9 cellular contexts compared by ENCODE assay signal in the genomic region with DNA sequence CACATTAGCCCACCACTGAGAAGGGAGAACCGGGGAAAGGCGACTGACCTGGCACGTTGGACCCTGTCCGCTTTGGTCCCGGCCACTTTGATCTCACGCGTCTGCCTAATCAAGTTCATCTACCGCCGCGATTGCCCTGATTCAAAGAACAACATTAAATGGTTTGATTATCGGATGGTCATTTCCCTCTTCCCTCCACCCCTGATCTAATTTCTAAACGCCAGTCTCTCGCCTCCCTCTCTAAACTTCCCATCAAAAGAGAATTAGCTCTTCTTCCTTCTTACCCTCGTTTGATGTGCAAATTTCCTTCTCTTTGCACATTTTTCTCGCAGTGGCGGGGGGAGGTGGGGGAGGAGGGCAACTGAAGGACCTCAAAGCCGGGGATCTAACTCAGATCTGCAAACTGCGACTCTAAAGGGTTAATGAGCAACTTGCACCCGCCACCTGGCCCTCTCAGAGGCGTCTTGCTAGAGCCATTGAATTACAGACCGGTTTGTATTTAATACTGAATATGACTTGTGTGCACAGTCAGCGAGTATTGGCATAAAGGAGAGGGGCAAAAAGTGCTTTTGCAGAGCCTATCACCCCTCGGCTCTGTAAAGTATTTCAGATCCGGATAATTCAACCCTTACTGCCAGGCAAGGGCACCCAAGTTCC. TPM values are rescaled to one million over a fixed set of nuclear protein-coding genes. Genes with fewer than 3 reads are reported as not detected.
A peak's percentile ranks its signal among the peaks of the same experiment; 100 is the strongest.
DNase-seq lines count a peak whose midpoint lies in the region; ATAC-seq and TF ChIP-seq lines count a peak whose summit lies in the region.
"Had no signal": no experiment of that assay in that cellular context is flagged by ENCODE, and none has a peak within 500 bp of the region (broad histone marks: within the 10 kb centered on the region; RNA-seq: fewer than 3 reads in every experiment).

No MANE protein-coding gene starts in this region.

- peaks cover 76% of the 10 kb centered on the region for H3K27me3 Mint-ChIP-seq in GM23338 (ENCODE audit: insufficient read depth, low read depth, poor library complexity)

- H3K9me2 ChIP-seq in GM23338 (ENCODE audit: insufficient read depth) = no peaks in the 10 kb centered on the region

- H3K4me1 Mint-ChIP-seq in GM23338 = peaks cover 13% of the 10 kb centered on the region

- no peak for TF ChIP-seq CTCF in GM23338 (conservative IDR thresholded peaks at IDR 0.05; ENCODE audit: low read depth in 2 of 2)

- peak; percentile 10 for ATAC-seq in GM23338
- no peak for ATAC-seq in right cardiac atrium
- peak; percentile 30 for ATAC-seq in sciatic nerve
- no peak for ATAC-seq in GM18868 (IDR thresholded peaks at IDR 0.05; ENCODE audit: unreplicated experiment)
- ATAC-seq in HG03139 (IDR thresholded peaks at IDR 0.05; ENCODE audit: unreplicated experiment) = no peak

- peaks cover 96% of the 10 kb centered on the region for H3K27me3 ChIP-seq in GM23338 (ENCODE audit: insufficient read depth)
- no peaks in the 10 kb centered on the region for H3K27me3 ChIP-seq in right cardiac atrium (ENCODE audit: control insufficient read depth, insufficient read depth)

- H3K36me3 ChIP-seq in GM23338 (ENCODE audit: insufficient read depth) = no peaks in the 10 kb centered on the region
- H3K36me3 ChIP-seq: WERI-Rb-1 had no signal

- 1% methylated on average over 24 of the region's 24 CpGs for WGBS in right cardiac atrium

- no peaks in the 10 kb centered on the region for H3K9me3 ChIP-seq in right cardiac atrium (ENCODE audit: control insufficient read depth, low read length)

- H4K20me1 ChIP-seq in GM23338 (replicated peaks; ENCODE audit: insufficient read depth) = peaks cover 12% of the 10 kb centered on the region; the same call in 1 of the 2 replicates

- H3K36me3 Mint-ChIP-seq in GM23338 (ENCODE audit: low read depth) = no peaks in the 10 kb centered on the region

- intact Hi-C loops in right cardiac atrium (cut with DNase I) = loop anchor here in 2 of 4 donors (10.0 kb wide), 1 partner anchor 341 kb away; no protein-coding TSS in a partner anchor
- intact Hi-C loops in sciatic nerve (cut with DNase I) = no loop called here

- no peaks in the 10 kb centered on the region for H3F3A ChIP-seq in GM23338 (replicated peaks; ENCODE audit: low read depth)

- no peak overlapping the region for H3K27ac ChIP-seq in GM23338 (ENCODE audit: low read depth)
- no peak overlapping the region for H3K27ac ChIP-seq in right cardiac atrium (ENCODE audit: low read length)
- H3K27ac ChIP-seq: WERI-Rb-1 had no signal

- H3K9me3 Mint-ChIP-seq in GM23338 = no peaks in the 10 kb centered on the region

- peak overlapping the region; percentile 89 for H3K4me2 ChIP-seq in GM23338

- peak overlapping the region; percentile 72 for H3K4me3 Mint-ChIP-seq in GM23338

- peak overlapping the region; percentile 91 for H2AFZ ChIP-seq in GM23338

- peak; percentile 69 for DNase-seq in GM23338 (ENCODE audit: low spot score)
- peak; percentile 5 for DNase-seq in UCSD-AML1 (lab: John Stamatoyannopoulos, UW; ENCODE audit: unreplicated experiment)
- no peak for DNase-seq in right cardiac atrium
- DNase-seq in sciatic nerve (ENCODE audit: low spot score) = no peak
- no peak for DNase-seq in effector CD8-positive, alpha-beta T cell (lab: John Stamatoyannopoulos, UW)
- no peak for DNase-seq in DMS114 treated with DMSO at 0.1 percent for 48 hours (lab: John Stamatoyannopoulos, UW; ENCODE audit: unreplicated experiment)

- H3K4me1 ChIP-seq in GM23338 (ENCODE audit: insufficient read depth) = peaks cover 8% of the 10 kb centered on the region; the same call in 1 of the 2 replicates
- no peaks in the 10 kb centered on the region for H3K4me1 ChIP-seq in right cardiac atrium (ENCODE audit: control insufficient read depth, insufficient read depth, low read length)

- peak overlapping the region; percentile 65 for H3K4me3 ChIP-seq in GM23338
- H3K4me3 ChIP-seq in right cardiac atrium (ENCODE audit: low read length) = peak overlapping the region; percentile 57

- H3K79me2 ChIP-seq in GM23338 (replicated peaks; ENCODE audit: insufficient read depth) = no peaks in the 10 kb centered on the region

- no peak overlapping the region for H3K27ac Mint-ChIP-seq in GM23338

TF ChIP-seq in GM23338, 12 proteins besides CTCF, POLR2A, EP300 and RAD21:
- no peak for TF ChIP-seq EZH2phosphoT487 (IDR thresholded peaks at IDR 0.05; ENCODE audit: unreplicated experiment)
- no peak for TF ChIP-seq ZNF114 (CRISPR knock-in tag; IDR thresholded peaks at IDR 0.05)
- no peak for TF ChIP-seq NANOG (IDR thresholded peaks at IDR 0.05; ENCODE audit: borderline replicate concordance)
- TF ChIP-seq, protein P1, sequence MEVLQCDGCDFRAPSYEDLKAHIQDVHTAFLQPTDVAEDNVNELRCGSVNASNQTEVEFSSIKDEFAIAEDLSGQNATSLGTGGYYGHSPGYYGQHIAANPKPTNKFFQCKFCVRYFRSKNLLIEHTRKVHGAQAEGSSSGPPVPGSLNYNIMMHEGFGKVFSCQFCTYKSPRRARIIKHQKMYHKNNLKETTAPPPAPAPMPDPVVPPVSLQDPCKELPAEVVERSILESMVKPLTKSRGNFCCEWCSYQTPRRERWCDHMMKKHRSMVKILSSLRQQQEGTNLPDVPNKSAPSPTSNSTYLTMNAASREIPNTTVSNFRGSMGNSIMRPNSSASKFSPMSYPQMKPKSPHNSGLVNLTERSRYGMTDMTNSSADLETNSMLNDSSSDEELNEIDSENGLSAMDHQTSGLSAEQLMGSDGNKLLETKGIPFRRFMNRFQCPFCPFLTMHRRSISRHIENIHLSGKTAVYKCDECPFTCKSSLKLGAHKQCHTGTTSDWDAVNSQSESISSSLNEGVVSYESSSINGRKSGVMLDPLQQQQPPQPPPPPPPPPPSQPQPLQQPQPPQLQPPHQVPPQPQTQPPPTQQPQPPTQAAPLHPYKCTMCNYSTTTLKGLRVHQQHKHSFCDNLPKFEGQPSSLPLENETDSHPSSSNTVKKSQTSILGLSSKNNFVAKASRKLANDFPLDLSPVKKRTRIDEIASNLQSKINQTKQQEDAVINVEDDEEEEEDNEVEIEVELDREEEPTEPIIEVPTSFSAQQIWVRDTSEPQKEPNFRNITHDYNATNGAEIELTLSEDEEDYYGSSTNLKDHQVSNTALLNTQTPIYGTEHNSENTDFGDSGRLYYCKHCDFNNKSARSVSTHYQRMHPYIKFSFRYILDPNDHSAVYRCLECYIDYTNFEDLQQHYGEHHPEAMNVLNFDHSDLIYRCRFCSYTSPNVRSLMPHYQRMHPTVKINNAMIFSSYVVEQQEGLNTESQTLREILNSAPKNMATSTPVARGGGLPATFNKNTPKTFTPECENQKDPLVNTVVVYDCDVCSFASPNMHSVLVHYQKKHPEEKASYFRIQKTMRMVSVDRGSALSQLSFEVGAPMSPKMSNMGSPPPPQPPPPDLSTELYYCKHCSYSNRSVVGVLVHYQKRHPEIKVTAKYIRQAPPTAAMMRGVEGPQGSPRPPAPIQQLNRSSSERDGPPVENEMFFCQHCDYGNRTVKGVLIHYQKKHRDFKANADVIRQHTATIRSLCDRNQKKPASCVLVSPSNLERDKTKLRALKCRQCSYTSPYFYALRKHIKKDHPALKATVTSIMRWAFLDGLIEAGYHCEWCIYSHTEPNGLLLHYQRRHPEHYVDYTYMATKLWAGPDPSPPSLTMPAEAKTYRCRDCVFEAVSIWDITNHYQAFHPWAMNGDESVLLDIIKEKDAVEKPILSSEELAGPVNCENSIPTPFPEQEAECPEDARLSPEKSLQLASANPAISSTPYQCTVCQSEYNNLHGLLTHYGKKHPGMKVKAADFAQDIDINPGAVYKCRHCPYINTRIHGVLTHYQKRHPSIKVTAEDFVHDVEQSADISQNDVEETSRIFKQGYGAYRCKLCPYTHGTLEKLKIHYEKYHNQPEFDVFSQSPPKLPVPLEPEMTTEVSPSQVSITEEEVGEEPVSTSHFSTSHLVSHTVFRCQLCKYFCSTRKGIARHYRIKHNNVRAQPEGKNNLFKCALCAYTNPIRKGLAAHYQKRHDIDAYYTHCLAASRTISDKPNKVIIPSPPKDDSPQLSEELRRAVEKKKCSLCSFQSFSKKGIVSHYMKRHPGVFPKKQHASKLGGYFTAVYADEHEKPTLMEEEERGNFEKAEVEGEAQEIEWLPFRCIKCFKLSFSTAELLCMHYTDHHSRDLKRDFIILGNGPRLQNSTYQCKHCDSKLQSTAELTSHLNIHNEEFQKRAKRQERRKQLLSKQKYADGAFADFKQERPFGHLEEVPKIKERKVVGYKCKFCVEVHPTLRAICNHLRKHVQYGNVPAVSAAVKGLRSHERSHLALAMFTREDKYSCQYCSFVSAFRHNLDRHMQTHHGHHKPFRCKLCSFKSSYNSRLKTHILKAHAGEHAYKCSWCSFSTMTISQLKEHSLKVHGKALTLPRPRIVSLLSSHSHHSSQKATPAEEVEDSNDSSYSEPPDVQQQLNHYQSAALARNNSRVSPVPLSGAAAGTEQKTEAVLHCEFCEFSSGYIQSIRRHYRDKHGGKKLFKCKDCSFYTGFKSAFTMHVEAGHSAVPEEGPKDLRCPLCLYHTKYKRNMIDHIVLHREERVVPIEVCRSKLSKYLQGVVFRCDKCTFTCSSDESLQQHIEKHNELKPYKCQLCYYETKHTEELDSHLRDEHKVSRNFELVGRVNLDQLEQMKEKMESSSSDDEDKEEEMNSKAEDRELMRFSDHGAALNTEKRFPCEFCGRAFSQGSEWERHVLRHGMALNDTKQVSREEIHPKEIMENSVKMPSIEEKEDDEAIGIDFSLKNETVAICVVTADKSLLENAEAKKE (CRISPR knock-in tag; IDR thresholded peaks at IDR 0.05) = no peak

RNA-seq across cellular contexts. Expression of a gene that starts 0.6 kb away (rescaled TPM):
- total RNA-seq in GM23338 (2014; rRNA removed; shearing (Covaris generic)) = not detected in 2 replicates
- polyA plus RNA-seq in GM23338 (2016; fragmentation: Nextera tagmentation; extraction: Ambion mirVana) (0.17 and 0.45 TPM in 2 replicates), right cardiac atrium (0.18 TPM)
- total RNA-seq in right cardiac atrium (not detected), sciatic nerve (3.3 TPM)

Comparison
In these comparisons a context has a peak if more than half of its experiments do, and no peak if none do; other contexts are left out.
1. ATAC-seq: peak in GM23338 (single experiment) and sciatic nerve (single experiment); none in right cardiac atrium (0 of 2), GM18868 (single experiment) and HG03139 (single experiment).
2. DNase-seq: peak in GM23338 (single experiment) and UCSD-AML1 (single experiment); none in right cardiac atrium (0 of 3), sciatic nerve (single experiment), effector CD8-positive, alpha-beta T cell (single experiment) and DMS114 treated with DMSO at 0.1 percent for 48 hours (single experiment).